Comparison of ENCODE assay signal across 28 cellular contexts in the genomic region with DNA sequence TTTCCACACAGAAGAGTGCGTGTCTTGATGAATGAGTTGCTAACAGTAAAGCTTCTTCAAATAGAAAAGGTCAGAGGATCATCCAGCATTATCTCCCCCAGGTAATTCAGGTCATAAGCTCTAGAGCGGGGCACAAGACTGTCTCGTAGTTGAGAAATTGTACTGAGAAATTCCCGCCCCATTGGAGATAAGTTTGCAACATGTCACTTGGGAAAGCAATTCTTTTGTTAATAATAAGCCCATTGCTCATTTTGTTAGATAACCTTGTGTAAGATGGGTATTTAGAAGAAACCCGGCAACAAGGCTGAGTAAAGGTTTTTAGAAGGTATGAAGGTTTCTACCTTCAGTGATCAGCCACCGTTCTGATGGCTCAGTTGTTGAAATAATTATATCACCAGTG.
"Had no signal": no experiment of that assay in that cellular context is flagged by ENCODE, and none has a peak within 500 bp of the region (broad histone marks: within the 10 kb centered on the region; RNA-seq: fewer than 3 reads in every experiment).

No MANE protein-coding gene starts in this region.

- H3K27me3 ChIP-seq: heart left ventricle, left lung, neural progenitor cell, neutrophil, right atrium auricular region, suprapubic skin, tibial artery, uterus had no signal

- H3K4me3 Mint-ChIP-seq: mesothelial cell of epicardium; naive thymus-derived CD4-positive, alpha-beta T cell; nephron progenitor cell; neural progenitor cell; stimulated activated naive CD8-positive, alpha-beta T cell treated with anti-CD3 and anti-CD28 coated beads, Interleukin-15, Interleukin-2, amounts not matched to agents 100 ng/mL and 50 ng/mL, for 24 hours had no signal

- ATAC-seq: heart left ventricle; left cardiac atrium; left lung; mucosa of descending colon; naive thymus-derived CD4-positive, alpha-beta T cell; psoas muscle; sciatic nerve had no signal

- H3K27ac ChIP-seq: heart left ventricle, left lung, neural progenitor cell, neutrophil, parathyroid adenoma, psoas muscle, right atrium auricular region, skin epidermis, suprapubic skin, thoracic aorta, tibial artery, uterus had no signal

- H3K27me3 Mint-ChIP-seq: naive thymus-derived CD4-positive, alpha-beta T cell; stimulated activated naive CD8-positive, alpha-beta T cell treated with anti-CD3 and anti-CD28 coated beads, Interleukin-15, Interleukin-2, amounts not matched to agents 100 ng/mL and 50 ng/mL, for 24 hours had no signal

- H3K27ac Mint-ChIP-seq: mesothelial cell of epicardium; nephron progenitor cell; neural progenitor cell; stimulated activated naive CD8-positive, alpha-beta T cell treated with anti-CD3 and anti-CD28 coated beads, Interleukin-15, Interleukin-2, amounts not matched to agents 100 ng/mL and 50 ng/mL, for 24 hours had no signal

- H3K9me3 ChIP-seq: heart left ventricle, left lung, mucosa of descending colon, neutrophil, psoas muscle, right atrium auricular region, suprapubic skin, thoracic aorta, tibial artery, uterus had no signal

- H3K9ac ChIP-seq: neural progenitor cell, parathyroid adenoma had no signal

- H2AFZ ChIP-seq: neural progenitor cell, parathyroid adenoma had no signal

- DNase-seq: heart left ventricle; left cardiac atrium; left lung; mesendoderm; mucosa of descending colon; naive thymus-derived CD4-positive, alpha-beta T cell; nephron progenitor cell; occipital lobe; psoas muscle; stimulated activated CD4-positive, alpha-beta T cell treated with anti-CD3 and anti-CD28 coated beads, Interleukin-12 subunit alpha, Interleukin-12 subunit beta, amount 100 ng/mL, for 4 hours; stimulated activated CD4-positive, alpha-beta T cell treated with anti-CD3 and anti-CD28 coated beads, Interleukin-15, amount 100 ng/mL, for 24 hours; stimulated activated CD4-positive, alpha-beta T cell treated with anti-CD3 and anti-CD28 coated beads, Interleukin-2, amount 100 ng/mL, for 24 hours; stimulated activated CD4-positive, alpha-beta T cell treated with anti-CD3 and anti-CD28 coated beads, Interleukin-4, amount 100 ng/mL, for 1 hour; stimulated activated naive CD4-positive, alpha-beta T cell; tibial artery; trophoblast cell; uterus had no signal

- H3K4me3 ChIP-seq: heart left ventricle, left lung, lung, mucosa of descending colon, neural progenitor cell, psoas muscle, right atrium auricular region, skin epidermis, suprapubic skin, thoracic aorta, tibial artery, uterus had no signal

- H3K9me3 Mint-ChIP-seq: mesothelial cell of epicardium; naive thymus-derived CD4-positive, alpha-beta T cell; nephron progenitor cell; neural progenitor cell; stimulated activated naive CD8-positive, alpha-beta T cell treated with anti-CD3 and anti-CD28 coated beads, Interleukin-15, Interleukin-2, amounts not matched to agents 100 ng/mL and 50 ng/mL, for 24 hours had no signal

- H3K36me3 ChIP-seq: neural progenitor cell, neutrophil, thoracic aorta, uterus had no signal

- H3K4me1 ChIP-seq: neural progenitor cell, psoas muscle, uterus had no signal

- H3K4me1 Mint-ChIP-seq: nephron progenitor cell, neural progenitor cell had no signal

- H3K4me2 ChIP-seq: neural progenitor cell had no signal

- H3K79me2 ChIP-seq: parathyroid adenoma had no signal
